ENCODE assay signal across 28 cellular contexts in genomic region chr6:11282245-11282644, GRCh38.
"Had no signal": no experiment of that assay in that cellular context is flagged by ENCODE, and none has a peak within 500 bp of the region (broad histone marks: within the 10 kb centered on the region; RNA-seq: fewer than 3 reads in every experiment).

No MANE protein-coding gene starts in this region.

- H3K27ac ChIP-seq: adrenal gland, body of pancreas, left ventricle myocardium inferior, ovary, sigmoid colon, thyroid gland, WERI-Rb-1 had no signal

- H3K4me3 ChIP-seq: adrenal gland, body of pancreas, left ventricle myocardium inferior, ovary, sigmoid colon, thyroid gland had no signal

- H3K4me1 ChIP-seq: adrenal gland had no signal

- H3K27me3 ChIP-seq: adrenal gland, body of pancreas, ovary, sigmoid colon, thyroid gland had no signal

- ATAC-seq: activated CD4-positive, CD25-positive, alpha-beta regulatory T cell treated with anti-CD3 and anti-CD28 coated beads, Interleukin-2, amount 50 U/mL, for 24 hours; body of pancreas; naive thymus-derived CD4-positive, alpha-beta T cell; stimulated activated memory B cell treated with anti-CD40 and anti-IgM and Interleukin-4, amounts not matched to agents 10 μg/mL and 1 μg/mL and 100 μg/mL, for 72 hours; stimulated activated naive CD8-positive, alpha-beta T cell treated with anti-CD3 and anti-CD28 coated beads, Interleukin-15, amount 100 ng/mL, for 72 hours; T-helper 17 cell had no signal

- H3K36me3 ChIP-seq: adrenal gland, left ventricle myocardium inferior, ovary, sigmoid colon, thyroid gland, WERI-Rb-1 had no signal

- H3K9me3 ChIP-seq: adrenal gland, body of pancreas, ovary, sigmoid colon, thyroid gland had no signal

- DNase-seq: activated CD4-positive, alpha-beta T cell treated with anti-CD3 and anti-CD28 coated beads for 48 hours; activated CD4-positive, alpha-beta T cell treated with anti-CD3 and anti-CD28 coated beads, Interleukin-2, amount 50 U/mL, for 48 hours; activated CD8-positive, alpha-beta memory T cell treated with anti-CD3 and anti-CD28 coated beads for 24 hours; activated effector memory CD4-positive, alpha-beta T cell treated with Interleukin-2 at 50 U/mL for 16 hours; activated naive CD4-positive, alpha-beta T cell treated with anti-CD3 and anti-CD28 coated beads for 36 hours; activated naive CD8-positive, alpha-beta T cell treated with anti-CD3 and anti-CD28 coated beads for 36 hours; adrenal gland; aorta; body of pancreas; effector memory CD4-positive, alpha-beta T cell; left ventricle myocardium inferior; mammary epithelial cell; naive thymus-derived CD4-positive, alpha-beta T cell; ovary; retina; sigmoid colon; small intestine; stimulated activated CD4-positive, alpha-beta T cell treated with anti-CD3 and anti-CD28 coated beads, Interleukin-1b, Interleukin-23, amount 100 ng/mL, for 48 hours; stimulated activated CD4-positive, alpha-beta T cell treated with anti-CD3 and anti-CD28 coated beads, Interleukin-4, amount 100 ng/mL, for 4 hours; stimulated activated CD8-positive, alpha-beta memory T cell treated with anti-CD3 and anti-CD28 coated beads, Interleukin-4, amount 100 ng/mL, for 48 hours; stimulated activated naive CD8-positive, alpha-beta T cell treated with anti-CD3 and anti-CD28 coated beads, Interleukin-15, amount 100 ng/mL, for 72 hours; substantia nigra; T-helper 17 cell; T1000; thyroid gland; WERI-Rb-1 had no signal
